9 cellular contexts compared by ENCODE assay signal in the genomic region with DNA sequence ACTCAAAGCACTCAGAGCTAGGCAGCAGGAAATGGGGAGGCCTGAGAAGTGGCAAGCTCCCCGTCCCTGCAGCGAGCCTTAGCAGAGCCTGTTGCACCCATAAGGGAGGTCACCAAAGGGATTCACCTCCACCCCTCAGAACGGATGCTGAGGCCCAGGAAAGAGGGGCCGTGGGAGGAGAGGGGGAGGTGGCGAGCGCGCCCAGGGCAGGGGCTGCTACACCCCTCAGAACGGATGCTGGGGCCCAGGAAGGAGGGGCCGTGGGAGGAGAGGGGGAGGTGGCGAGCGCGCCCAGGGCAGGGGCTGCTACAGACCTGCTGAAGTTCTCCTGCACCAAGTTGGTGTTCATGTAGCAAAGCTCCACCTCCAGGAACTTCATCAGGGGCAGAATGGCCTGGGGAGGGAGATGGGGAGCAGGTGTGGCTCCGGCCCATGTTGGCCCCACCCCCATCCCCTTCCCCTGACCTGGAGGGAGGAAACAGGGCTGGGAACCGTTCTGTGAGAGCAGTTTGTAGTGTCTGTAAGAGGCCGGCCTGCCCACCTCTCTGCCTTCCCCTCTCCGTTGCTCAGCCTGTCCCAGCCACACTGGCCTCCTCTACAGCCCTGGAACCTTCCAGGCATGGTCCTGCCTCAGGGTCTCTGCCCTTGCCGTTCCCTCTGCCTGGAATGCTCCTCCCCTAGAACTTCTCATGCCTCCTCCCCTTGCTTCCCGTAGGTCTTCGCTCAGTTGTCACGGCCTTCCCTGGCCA. TPM values are rescaled to one million over a fixed set of nuclear protein-coding genes. Genes with fewer than 3 reads are reported as not detected.
A peak's percentile ranks its signal among the peaks of the same experiment; 100 is the strongest.
DNase-seq lines count a peak whose midpoint lies in the region; ATAC-seq and TF ChIP-seq lines count a peak whose summit lies in the region.
"Had no signal": no experiment of that assay in that cellular context is flagged by ENCODE, and none has a peak within 500 bp of the region (broad histone marks: within the 10 kb centered on the region; RNA-seq: fewer than 3 reads in every experiment).

No MANE protein-coding gene starts in this region.

- peaks cover 37% of the 10 kb centered on the region for H3K4me1 Mint-ChIP-seq in WTC11
- peaks cover 20% of the 10 kb centered on the region for H3K4me1 Mint-ChIP-seq in stimulated activated memory B cell treated with anti-CD40 and anti-IgM and Interleukin-4, amounts not matched to agents 10 μg/mL and 1 μg/mL and 100 μg/mL, for 72 hours

- H3K27me3 ChIP-seq in heart left ventricle: no peaks in the 10 kb centered on the region

- H3K9me3 ChIP-seq in heart left ventricle: no peaks in the 10 kb centered on the region

- no peaks in the 10 kb centered on the region for H3K9me3 Mint-ChIP-seq in WTC11
- no peaks in the 10 kb centered on the region for H3K9me3 Mint-ChIP-seq in stimulated activated memory B cell treated with anti-CD40 and anti-IgM and Interleukin-4, amounts not matched to agents 10 μg/mL and 1 μg/mL and 100 μg/mL, for 72 hours

- TF ChIP-seq CTCF in WTC11 (IDR thresholded peaks at IDR 0.05) (no peak), heart left ventricle (IDR thresholded peaks at IDR 0.05) (no peak), GM10248 (IDR thresholded peaks at IDR 0.05; ENCODE audit: control extremely low read depth, extremely low read depth, low read depth, missing control alignments) (no peak)

- peaks cover 0 to 68% (median 0%) of the 10 kb centered on the region in 9 donors for H3K36me3 ChIP-seq in heart left ventricle

- ATAC-seq in WTC11: peak; percentile 65
- ATAC-seq in heart left ventricle: peak in 3 of 4 donors; percentile 46 to 48 (median 47)
- no peak for ATAC-seq in stimulated activated memory B cell treated with anti-CD40 and anti-IgM and Interleukin-4, amounts not matched to agents 10 μg/mL and 1 μg/mL and 100 μg/mL, for 72 hours

- DNase-seq in SHP77 (lab: John Stamatoyannopoulos, UW): peak; percentile 15 to 50
- DNase-seq in SHP77 treated with DMSO at 0.1 percent for 48 hours (lab: John Stamatoyannopoulos, UW): no peak
- DNase-seq in WTC11 (ENCODE audit: low spot score): peak; percentile 77
- no peak for DNase-seq in heart left ventricle
- DNase-seq in HPDE6-E6E7 (ENCODE audit: extremely low spot score): no peak
- no peak for DNase-seq in AG08395 (ENCODE audit: low spot score)
- no peak for DNase-seq in GM10248 (ENCODE audit: extremely low spot score)
- DNase-seq: NCI-H1105 had no signal

- CTCF ChIA-PET in WTC11 (lab: Charles Lee) (interaction anchor here (0.6 to 6.6 kb wide), 17 partner anchors 14 to 199 kb away, joined by 3 to 76 read pairs (median 4); a partner anchor contains a TSS), GM10248 (lab: Yijun Ruan, JAX) (interaction anchor here (1.4 to 11.5 kb wide), 4 partner anchors 8 to 79 kb away, joined by 3 to 135 read pairs (median 6); a partner anchor contains a TSS)

- POLR2A ChIA-PET in WTC11 (lab: Charles Lee) (interaction anchor here (0.6 to 1.1 kb wide), 3 partner anchors 22 to 85 kb away, joined by 3 to 8 read pairs (median 7); a partner anchor contains a TSS), GM10248 (lab: Yijun Ruan, JAX) (interaction anchor here (1.2 to 1.7 kb wide), 2 partner anchors 53 to 57 kb away, joined by 3 to 4 read pairs; no protein-coding TSS in a partner anchor)

- intact Hi-C loops in heart left ventricle (cut with DNase I): loop anchor here in 1 of 10 donors (5.0 kb wide), 1 partner anchor 61 kb away; no protein-coding TSS in a partner anchor

- WGBS in heart left ventricle, 4 donors: 41 to 53% (median 46%) methylated on average over 20 of the region's 20 CpGs

- no peaks in the 10 kb centered on the region for H3K27me3 Mint-ChIP-seq in WTC11 (ENCODE audit: low read depth)
- no peaks in the 10 kb centered on the region for H3K27me3 Mint-ChIP-seq in stimulated activated memory B cell treated with anti-CD40 and anti-IgM and Interleukin-4, amounts not matched to agents 10 μg/mL and 1 μg/mL and 100 μg/mL, for 72 hours

- peak overlapping the region; percentile 96 for H3K27ac Mint-ChIP-seq in WTC11
- peak overlapping the region; percentile 57 for H3K27ac Mint-ChIP-seq in stimulated activated memory B cell treated with anti-CD40 and anti-IgM and Interleukin-4, amounts not matched to agents 10 μg/mL and 1 μg/mL and 100 μg/mL, for 72 hours

- no peaks in the 10 kb centered on the region for H3K36me3 Mint-ChIP-seq in WTC11
- peaks cover 55% of the 10 kb centered on the region for H3K36me3 Mint-ChIP-seq in stimulated activated memory B cell treated with anti-CD40 and anti-IgM and Interleukin-4, amounts not matched to agents 10 μg/mL and 1 μg/mL and 100 μg/mL, for 72 hours

- no peak for TF ChIP-seq POLR2A in heart left ventricle (IDR thresholded peaks at IDR 0.05)

- peak overlapping the region in 11 of 12 donors; percentile 0 to 90 (median 40) for H3K27ac ChIP-seq in heart left ventricle

- peaks cover 0 to 38% (median 20%) of the 10 kb centered on the region in 12 donors for H3K4me1 ChIP-seq in heart left ventricle

- peak overlapping the region in 1 of 12 donors; percentile 7 for H3K4me3 ChIP-seq in heart left ventricle

- peak overlapping the region; percentile 66 for H3K4me3 Mint-ChIP-seq in WTC11
- H3K4me3 Mint-ChIP-seq in stimulated activated memory B cell treated with anti-CD40 and anti-IgM and Interleukin-4, amounts not matched to agents 10 μg/mL and 1 μg/mL and 100 μg/mL, for 72 hours: no peak overlapping the region

TF ChIP-seq in WTC11, 78 proteins besides CTCF, POLR2A, EP300 and RAD21:
- TF ChIP-seq ZNF263 (CRISPR knock-in tag; IDR thresholded peaks at IDR 0.05; ENCODE audit: low read depth) (peak; percentile 45; the same call in 1 of the 2 replicates), ZNF121 (CRISPR knock-in tag; IDR thresholded peaks at IDR 0.05) (peak; percentile 92), CREM (CRISPR knock-in tag; IDR thresholded peaks at IDR 0.05) (no peak), TP53 (CRISPR knock-in tag; IDR thresholded peaks at IDR 0.05) (0 out of 2 replicates have a peak, but pooled peaks have one; percentile 37), NR2C2 (CRISPR knock-in tag; IDR thresholded peaks at IDR 0.05) (no peak)
- TF ChIP-seq, protein P1, sequence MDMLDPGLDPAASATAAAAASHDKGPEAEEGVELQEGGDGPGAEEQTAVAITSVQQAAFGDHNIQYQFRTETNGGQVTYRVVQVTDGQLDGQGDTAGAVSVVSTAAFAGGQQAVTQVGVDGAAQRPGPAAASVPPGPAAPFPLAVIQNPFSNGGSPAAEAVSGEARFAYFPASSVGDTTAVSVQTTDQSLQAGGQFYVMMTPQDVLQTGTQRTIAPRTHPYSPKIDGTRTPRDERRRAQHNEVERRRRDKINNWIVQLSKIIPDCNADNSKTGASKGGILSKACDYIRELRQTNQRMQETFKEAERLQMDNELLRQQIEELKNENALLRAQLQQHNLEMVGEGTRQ (CRISPR knock-in tag; IDR thresholded peaks at IDR 0.05): no peak

RNA-seq across cellular contexts. Expression of a gene that starts 11.4 kb away (rescaled TPM):
- total RNA-seq in WTC11 (2021) (12.1 to 13.8 TPM (median 13.1 TPM) in 3 replicates), heart left ventricle (10 to 100 TPM in 2 of 9 donors, 1 to 10 TPM in 7; 2.1 to 28.5 (median 6.0) TPM)
- polyA plus RNA-seq in heart left ventricle: 1 to 10 TPM; 4.5 to 5.8 TPM

RNA-seq across cellular contexts. Expression of a gene that starts 22.3 kb away (rescaled TPM):
- total RNA-seq in WTC11 (2021) (64.3 to 69.4 TPM (median 68.8 TPM) in 3 replicates), heart left ventricle (100 to 1,000 TPM; 134 to 311 (median 158) TPM)
- 100 to 1,000 TPM; 128 to 217 TPM for polyA plus RNA-seq in heart left ventricle

RNA-seq across cellular contexts. Expression of a gene that starts 45.6 kb away (rescaled TPM):
- 4.4 to 10.0 TPM (median 6.8 TPM) in 3 replicates for total RNA-seq in WTC11 (2021)
- 10 to 100 TPM; 20.3 to 53.4 (median 31.8) TPM for total RNA-seq in heart left ventricle
- 10 to 100 TPM; 20.1 to 23.3 TPM for polyA plus RNA-seq in heart left ventricle

RNA-seq across cellular contexts. Expression of a gene that starts 48.2 kb away (rescaled TPM):
- total RNA-seq in WTC11 (2021) (35.0 to 37.8 TPM (median 35.4 TPM) in 3 replicates), heart left ventricle (10 to 100 TPM; 11.3 to 27.5 (median 16.3) TPM)
- polyA plus RNA-seq in heart left ventricle: 10 to 100 TPM; 14.6 to 18.5 TPM

Comparison
In these comparisons a context has a peak if more than half of its experiments do, and no peak if none do; other contexts are left out.
1. DNase-seq: peak in SHP77 (2 of 2) and WTC11 (single experiment); none in SHP77 treated with DMSO at 0.1 percent for 48 hours (single experiment), heart left ventricle (0 of 5), HPDE6-E6E7 (single experiment), AG08395 (single experiment) and GM10248 (single experiment).